18 cellular contexts compared by ENCODE assay signal in the genomic region with DNA sequence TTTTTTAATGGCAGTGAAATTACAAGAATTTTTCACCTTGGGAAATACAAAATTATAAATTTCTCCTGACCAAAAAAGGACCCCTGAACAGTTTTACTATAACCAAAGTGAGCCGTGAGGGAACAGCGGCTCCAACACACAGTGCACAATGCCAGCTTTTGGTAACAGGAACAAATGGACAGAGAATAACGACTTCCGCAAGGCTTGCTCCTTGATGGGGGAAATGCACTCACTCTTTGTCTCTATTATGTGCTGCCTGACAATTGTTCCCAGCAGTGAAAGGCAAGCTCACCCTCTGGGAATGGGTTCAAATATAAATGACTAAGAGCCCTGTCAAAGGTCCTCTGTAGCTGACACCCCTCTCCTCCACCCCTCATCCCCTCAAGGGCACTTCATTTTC.
"Had no signal": no experiment of that assay in that cellular context is flagged by ENCODE, and none has a peak within 500 bp of the region (broad histone marks: within the 10 kb centered on the region; RNA-seq: fewer than 3 reads in every experiment).

No MANE protein-coding gene starts in this region.

- H3K36me3 Mint-ChIP-seq: mesothelial cell of epicardium; stimulated activated memory B cell treated with anti-CD40 and anti-IgM and Interleukin-4, amounts not matched to agents 10 μg/mL and 1 μg/mL and 100 μg/mL, for 72 hours; WTC11 had no signal

- H3K27ac Mint-ChIP-seq: activated CD8-positive, alpha-beta T cell treated with anti-CD3 and anti-CD28 coated beads, Interleukin-2, amount 10 ng/mL, durations not matched to agents 7 days and 5 days; activated T-helper 1 cell treated with anti-CD3 and anti-CD28 coated beads, Interleukin-12 subunit alpha, Interleukin-12 subunit beta, Interleukin-2, Interleukin-4 antibody, amounts not matched to agents 30 ng/mL and 10 ng/mL and 1 ng/mL, durations not matched to agents 14 hours and 24 hours and 36 hours; mesothelial cell of epicardium; stimulated activated memory B cell treated with anti-CD40 and anti-IgM and Interleukin-4, amounts not matched to agents 10 μg/mL and 1 μg/mL and 100 μg/mL, for 72 hours; T-helper 1 cell treated with Interleukin-12 subunit alpha and Interleukin-12 subunit beta and Interleukin-4 antibody, amounts not matched to agents 30 μg/mL and 1 μg/mL, for 36 hours; WTC11 had no signal

- H3K4me1 Mint-ChIP-seq: stimulated activated memory B cell treated with anti-CD40 and anti-IgM and Interleukin-4, amounts not matched to agents 10 μg/mL and 1 μg/mL and 100 μg/mL, for 72 hours had no signal

- H3K27ac ChIP-seq: coronary artery, epithelial cell of prostate, gastroesophageal sphincter, psoas muscle, right lobe of liver, transverse colon had no signal

- H3K27me3 ChIP-seq: gastroesophageal sphincter, right lobe of liver, transverse colon had no signal

- H3K9me3 Mint-ChIP-seq: activated T-helper 1 cell treated with anti-CD3 and anti-CD28 coated beads, Interleukin-12 subunit alpha, Interleukin-12 subunit beta, Interleukin-2, Interleukin-4 antibody, amounts not matched to agents 30 ng/mL and 10 ng/mL and 1 ng/mL, durations not matched to agents 14 hours and 24 hours and 36 hours; mesothelial cell of epicardium; stimulated activated memory B cell treated with anti-CD40 and anti-IgM and Interleukin-4, amounts not matched to agents 10 μg/mL and 1 μg/mL and 100 μg/mL, for 72 hours; T-helper 1 cell treated with Interleukin-12 subunit alpha and Interleukin-12 subunit beta and Interleukin-4 antibody, amounts not matched to agents 30 μg/mL and 1 μg/mL, for 36 hours; WTC11 had no signal

- DNase-seq: activated CD4-positive, alpha-beta T cell treated with anti-CD3 and anti-CD28 coated beads for 48 hours; activated CD8-positive, alpha-beta memory T cell treated with anti-CD3 and anti-CD28 coated beads, Interleukin-2, amount 50 U/mL, for 48 hours; activated CD8-positive, alpha-beta T cell treated with anti-CD3 and anti-CD28 coated beads, Interleukin-2, amount 10 ng/mL, durations not matched to agents 7 days and 5 days; activated naive CD4-positive, alpha-beta T cell; caudate nucleus; effector CD8-positive, alpha-beta T cell; occipital lobe; psoas muscle; right lobe of liver; transverse colon had no signal

- H3K36me3 ChIP-seq: gastroesophageal sphincter, right lobe of liver, transverse colon had no signal

- H3K4me1 ChIP-seq: psoas muscle had no signal

- H3K9me3 ChIP-seq: gastroesophageal sphincter, psoas muscle, right lobe of liver, transverse colon had no signal

- H3K27me3 Mint-ChIP-seq: stimulated activated memory B cell treated with anti-CD40 and anti-IgM and Interleukin-4, amounts not matched to agents 10 μg/mL and 1 μg/mL and 100 μg/mL, for 72 hours had no signal

- ATAC-seq: activated CD8-positive, alpha-beta T cell treated with anti-CD3 and anti-CD28 coated beads, Interleukin-2, amount 10 ng/mL, durations not matched to agents 7 days and 5 days; gastroesophageal sphincter; psoas muscle; right lobe of liver; stimulated activated memory B cell treated with anti-CD40 and anti-IgM and Interleukin-4, amounts not matched to agents 10 μg/mL and 1 μg/mL and 100 μg/mL, for 72 hours; WTC11 had no signal

- H3K4me3 ChIP-seq: coronary artery, gastroesophageal sphincter, psoas muscle, right lobe of liver, transverse colon had no signal

- H3K4me3 Mint-ChIP-seq: activated CD8-positive, alpha-beta T cell treated with anti-CD3 and anti-CD28 coated beads, Interleukin-2, amount 10 ng/mL, durations not matched to agents 7 days and 5 days; activated T-helper 1 cell treated with anti-CD3 and anti-CD28 coated beads, Interleukin-12 subunit alpha, Interleukin-12 subunit beta, Interleukin-2, Interleukin-4 antibody, amounts not matched to agents 30 ng/mL and 10 ng/mL and 1 ng/mL, durations not matched to agents 14 hours and 24 hours and 36 hours; mesothelial cell of epicardium; stimulated activated memory B cell treated with anti-CD40 and anti-IgM and Interleukin-4, amounts not matched to agents 10 μg/mL and 1 μg/mL and 100 μg/mL, for 72 hours; T-helper 1 cell treated with Interleukin-12 subunit alpha and Interleukin-12 subunit beta and Interleukin-4 antibody, amounts not matched to agents 30 μg/mL and 1 μg/mL, for 36 hours; WTC11 had no signal
